Comparison of ENCODE assay signal across 1 cellular context in the genomic region with DNA sequence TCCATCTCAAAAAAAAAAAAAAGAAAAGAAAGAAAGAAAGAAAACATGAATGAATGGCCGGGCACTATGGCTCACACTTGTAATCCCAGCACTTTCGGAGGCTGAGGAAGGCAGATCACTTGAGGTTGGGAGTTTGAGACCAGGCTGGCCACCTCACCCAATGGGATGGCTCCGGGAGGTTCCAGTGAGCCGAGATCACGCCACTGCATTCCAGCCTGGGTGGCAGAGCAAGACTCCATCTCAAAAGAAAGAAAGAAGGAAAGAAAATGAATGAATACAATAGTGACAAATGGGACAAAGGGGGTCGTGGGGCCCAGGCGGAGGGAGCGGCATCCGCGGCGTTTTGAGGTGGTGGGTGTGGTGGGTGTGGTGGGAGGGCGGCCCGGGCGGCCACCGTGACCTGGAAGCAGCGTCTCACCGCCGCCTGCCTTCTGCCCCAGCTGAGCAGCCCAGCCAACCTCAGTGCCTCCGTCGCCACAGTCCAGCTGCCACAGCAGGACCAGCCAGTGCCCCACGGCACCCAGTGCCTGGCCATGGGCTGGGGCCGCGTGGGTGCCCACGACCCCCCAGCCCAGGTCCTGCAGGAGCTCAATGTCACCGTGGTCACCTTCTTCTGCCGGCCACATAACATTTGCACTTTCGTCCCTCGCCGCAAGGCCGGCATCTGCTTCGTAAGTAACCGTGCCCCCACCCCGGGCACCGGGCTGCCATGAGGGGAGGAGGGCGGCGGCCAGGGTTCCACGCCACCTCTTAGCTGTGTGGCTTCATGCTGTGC.
TF ChIP-seq lines count a peak whose summit lies in the region.

No MANE protein-coding gene starts in this region.

TF ChIP-seq in IMR-90, 13 proteins besides CTCF, POLR2A, EP300 and RAD21:
- no peak for TF ChIP-seq SMC3 (IDR thresholded peaks at IDR 0.05; ENCODE audit: low read depth, low read length)
- no peak for TF ChIP-seq CHD1 (IDR thresholded peaks at IDR 0.05; ENCODE audit: low read depth, low read length)
- no peak for TF ChIP-seq RCOR1 (IDR thresholded peaks at IDR 0.05; ENCODE audit: insufficient replicate concordance, low read length)
- no peak for TF ChIP-seq FOS (IDR thresholded peaks at IDR 0.05; ENCODE audit: low read depth, low read length)
- TF ChIP-seq RFX5 (IDR thresholded peaks at IDR 0.05; ENCODE audit: low read depth, low read length), result no peak
- TF ChIP-seq, protein P1, sequence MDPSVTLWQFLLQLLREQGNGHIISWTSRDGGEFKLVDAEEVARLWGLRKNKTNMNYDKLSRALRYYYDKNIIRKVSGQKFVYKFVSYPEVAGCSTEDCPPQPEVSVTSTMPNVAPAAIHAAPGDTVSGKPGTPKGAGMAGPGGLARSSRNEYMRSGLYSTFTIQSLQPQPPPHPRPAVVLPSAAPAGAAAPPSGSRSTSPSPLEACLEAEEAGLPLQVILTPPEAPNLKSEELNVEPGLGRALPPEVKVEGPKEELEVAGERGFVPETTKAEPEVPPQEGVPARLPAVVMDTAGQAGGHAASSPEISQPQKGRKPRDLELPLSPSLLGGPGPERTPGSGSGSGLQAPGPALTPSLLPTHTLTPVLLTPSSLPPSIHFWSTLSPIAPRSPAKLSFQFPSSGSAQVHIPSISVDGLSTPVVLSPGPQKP (IDR thresholded peaks at IDR 0.05; ENCODE audit: borderline replicate concordance, low read depth, low read length), result no peak
- TF ChIP-seq MAZ (IDR thresholded peaks at IDR 0.05; ENCODE audit: borderline replicate concordance, low read depth, low read length), result no peak
- TF ChIP-seq, protein P2, sequence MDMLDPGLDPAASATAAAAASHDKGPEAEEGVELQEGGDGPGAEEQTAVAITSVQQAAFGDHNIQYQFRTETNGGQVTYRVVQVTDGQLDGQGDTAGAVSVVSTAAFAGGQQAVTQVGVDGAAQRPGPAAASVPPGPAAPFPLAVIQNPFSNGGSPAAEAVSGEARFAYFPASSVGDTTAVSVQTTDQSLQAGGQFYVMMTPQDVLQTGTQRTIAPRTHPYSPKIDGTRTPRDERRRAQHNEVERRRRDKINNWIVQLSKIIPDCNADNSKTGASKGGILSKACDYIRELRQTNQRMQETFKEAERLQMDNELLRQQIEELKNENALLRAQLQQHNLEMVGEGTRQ (IDR thresholded peaks at IDR 0.05; ENCODE audit: low read depth, low read length), result no peak
- no peak for TF ChIP-seq CEBPB (IDR thresholded peaks at IDR 0.05; ENCODE audit: low read depth, low read length)
- TF ChIP-seq BHLHE40 (IDR thresholded peaks at IDR 0.05; ENCODE audit: low read depth, low read length), result no peak
